In the genomic region with DNA sequence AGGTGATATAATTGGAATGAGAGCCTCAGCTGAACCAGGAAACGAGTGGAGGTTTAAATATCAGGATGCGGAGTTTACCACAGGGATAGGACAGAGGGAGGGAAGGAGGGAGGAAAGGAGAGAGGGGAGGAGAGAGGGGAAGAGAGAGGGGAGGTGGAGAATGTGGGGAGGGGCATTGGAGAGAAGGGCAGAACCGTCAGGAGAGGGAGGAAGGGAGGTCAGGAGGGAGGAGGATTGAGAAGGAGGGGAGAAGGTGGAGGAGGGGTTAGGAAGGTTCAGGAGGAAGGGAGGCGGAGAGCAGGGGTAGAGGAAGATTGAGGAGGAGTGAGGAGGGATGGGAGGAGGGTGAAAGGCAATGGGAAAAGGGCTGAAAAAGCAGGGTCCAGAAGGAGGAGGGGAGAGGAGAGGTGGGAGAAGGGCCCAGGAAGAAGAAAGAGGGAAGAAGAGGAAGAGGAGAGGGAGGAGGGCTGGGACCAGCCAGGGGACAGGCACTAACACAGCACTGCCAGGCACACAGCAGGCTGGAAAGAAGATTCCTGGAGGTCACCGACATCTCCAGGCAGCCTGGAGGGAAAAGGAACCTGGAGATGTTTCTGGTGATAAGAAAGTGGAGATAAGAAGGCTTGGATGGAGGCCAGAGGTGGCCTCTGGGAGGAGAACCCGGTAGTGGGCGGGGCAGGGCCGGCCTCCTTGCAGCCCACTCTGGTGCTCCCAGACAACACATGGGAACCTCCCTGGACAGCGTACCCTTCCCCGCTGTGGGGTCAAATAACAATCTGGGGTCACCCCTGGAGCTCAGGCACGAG, we compare ENCODE assay signal across 1 cellular context.
TF ChIP-seq lines count a peak whose summit lies in the region.

No MANE protein-coding gene starts in this region.

TF ChIP-seq in HEK293, 187 proteins besides CTCF, POLR2A, EP300 and RAD21 (continued from another document):
- TF ChIP-seq, protein P1, sequence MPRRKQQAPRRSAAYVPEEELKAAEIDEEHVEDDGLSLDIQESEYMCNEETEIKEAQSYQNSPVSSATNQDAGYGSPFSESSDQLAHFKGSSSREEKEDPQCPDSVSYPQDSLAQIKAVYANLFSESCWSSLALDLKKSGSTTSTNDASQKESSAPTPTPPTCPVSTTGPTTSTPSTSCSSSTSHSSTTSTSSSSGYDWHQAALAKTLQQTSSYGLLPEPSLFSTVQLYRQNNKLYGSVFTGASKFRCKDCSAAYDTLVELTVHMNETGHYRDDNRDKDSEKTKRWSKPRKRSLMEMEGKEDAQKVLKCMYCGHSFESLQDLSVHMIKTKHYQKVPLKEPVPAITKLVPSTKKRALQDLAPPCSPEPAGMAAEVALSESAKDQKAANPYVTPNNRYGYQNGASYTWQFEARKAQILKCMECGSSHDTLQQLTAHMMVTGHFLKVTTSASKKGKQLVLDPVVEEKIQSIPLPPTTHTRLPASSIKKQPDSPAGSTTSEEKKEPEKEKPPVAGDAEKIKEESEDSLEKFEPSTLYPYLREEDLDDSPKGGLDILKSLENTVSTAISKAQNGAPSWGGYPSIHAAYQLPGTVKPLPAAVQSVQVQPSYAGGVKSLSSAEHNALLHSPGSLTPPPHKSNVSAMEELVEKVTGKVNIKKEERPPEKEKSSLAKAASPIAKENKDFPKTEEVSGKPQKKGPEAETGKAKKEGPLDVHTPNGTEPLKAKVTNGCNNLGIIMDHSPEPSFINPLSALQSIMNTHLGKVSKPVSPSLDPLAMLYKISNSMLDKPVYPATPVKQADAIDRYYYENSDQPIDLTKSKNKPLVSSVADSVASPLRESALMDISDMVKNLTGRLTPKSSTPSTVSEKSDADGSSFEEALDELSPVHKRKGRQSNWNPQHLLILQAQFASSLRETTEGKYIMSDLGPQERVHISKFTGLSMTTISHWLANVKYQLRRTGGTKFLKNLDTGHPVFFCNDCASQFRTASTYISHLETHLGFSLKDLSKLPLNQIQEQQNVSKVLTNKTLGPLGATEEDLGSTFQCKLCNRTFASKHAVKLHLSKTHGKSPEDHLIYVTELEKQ (tag by site-specific recombination; IDR thresholded peaks at IDR 0.05; ENCODE audit: borderline replicate concordance), result no peak
- no peak for TF ChIP-seq ZNF19 (tag by site-specific recombination; IDR thresholded peaks at IDR 0.05; ENCODE audit: low read depth)
- TF ChIP-seq ZNF157 (tag by site-specific recombination; IDR thresholded peaks at IDR 0.05), result 0 out of 2 replicates have a peak, but pooled peaks have one; percentile 18
- no peak for TF ChIP-seq ZNF292 (tag by site-specific recombination; IDR thresholded peaks at IDR 0.05; ENCODE audit: borderline replicate concordance, low read depth)
- no peak for TF ChIP-seq ZNF138 (tag by site-specific recombination; IDR thresholded peaks at IDR 0.05; ENCODE audit: borderline replicate concordance)
- TF ChIP-seq KLF16 (tag by site-specific recombination; IDR thresholded peaks at IDR 0.05), result no peak
- TF ChIP-seq MEIS1 (CRISPR knock-in tag; IDR thresholded peaks at IDR 0.05; ENCODE audit: borderline replicate concordance), result no peak
- peak; percentile 28; the same call in 1 of the 2 replicates for TF ChIP-seq ZSCAN23 (tag by site-specific recombination; IDR thresholded peaks at IDR 0.05)
- no peak for TF ChIP-seq BCL11A (tag by site-specific recombination; IDR thresholded peaks at IDR 0.05; ENCODE audit: low read depth)
- TF ChIP-seq, protein P2, sequence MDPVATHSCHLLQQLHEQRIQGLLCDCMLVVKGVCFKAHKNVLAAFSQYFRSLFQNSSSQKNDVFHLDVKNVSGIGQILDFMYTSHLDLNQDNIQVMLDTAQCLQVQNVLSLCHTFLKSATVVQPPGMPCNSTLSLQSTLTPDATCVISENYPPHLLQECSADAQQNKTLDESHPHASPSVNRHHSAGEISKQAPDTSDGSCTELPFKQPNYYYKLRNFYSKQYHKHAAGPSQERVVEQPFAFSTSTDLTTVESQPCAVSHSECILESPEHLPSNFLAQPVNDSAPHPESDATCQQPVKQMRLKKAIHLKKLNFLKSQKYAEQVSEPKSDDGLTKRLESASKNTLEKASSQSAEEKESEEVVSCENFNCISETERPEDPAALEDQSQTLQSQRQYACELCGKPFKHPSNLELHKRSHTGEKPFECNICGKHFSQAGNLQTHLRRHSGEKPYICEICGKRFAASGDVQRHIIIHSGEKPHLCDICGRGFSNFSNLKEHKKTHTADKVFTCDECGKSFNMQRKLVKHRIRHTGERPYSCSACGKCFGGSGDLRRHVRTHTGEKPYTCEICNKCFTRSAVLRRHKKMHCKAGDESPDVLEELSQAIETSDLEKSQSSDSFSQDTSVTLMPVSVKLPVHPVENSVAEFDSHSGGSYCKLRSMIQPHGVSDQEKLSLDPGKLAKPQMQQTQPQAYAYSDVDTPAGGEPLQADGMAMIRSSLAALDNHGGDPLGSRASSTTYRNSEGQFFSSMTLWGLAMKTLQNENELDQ (tag by site-specific recombination; IDR thresholded peaks at IDR 0.05; ENCODE audit: low read depth), result no peak
- TF ChIP-seq, protein P3, sequence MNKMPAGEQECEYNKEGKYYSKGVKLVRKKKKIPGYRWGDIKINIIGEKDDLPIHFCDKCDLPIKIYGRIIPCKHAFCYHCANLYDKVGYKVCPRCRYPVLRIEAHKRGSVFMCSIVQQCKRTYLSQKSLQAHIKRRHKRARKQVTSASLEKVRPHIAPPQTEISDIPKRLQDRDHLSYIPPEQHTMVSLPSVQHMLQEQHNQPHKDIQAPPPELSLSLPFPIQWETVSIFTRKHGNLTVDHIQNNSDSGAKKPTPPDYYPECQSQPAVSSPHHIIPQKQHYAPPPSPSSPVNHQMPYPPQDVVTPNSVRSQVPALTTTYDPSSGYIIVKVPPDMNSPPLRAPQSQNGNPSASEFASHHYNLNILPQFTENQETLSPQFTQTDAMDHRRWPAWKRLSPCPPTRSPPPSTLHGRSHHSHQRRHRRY (tag by site-specific recombination; IDR thresholded peaks at IDR 0.05), result 0 out of 2 replicates have a peak, but pooled peaks have one; percentile 36
- peak; percentile 70; the same call in 1 of the 2 replicates for TF ChIP-seq ZNF791 (tag by site-specific recombination; IDR thresholded peaks at IDR 0.05)
- no peak for TF ChIP-seq ZNF571 (tag by site-specific recombination; IDR thresholded peaks at IDR 0.05)
- TF ChIP-seq ZNF514 (tag by site-specific recombination; IDR thresholded peaks at IDR 0.05), result no peak
- TF ChIP-seq ZNF660 (tag by site-specific recombination; IDR thresholded peaks at IDR 0.05), result no peak
- no peak for TF ChIP-seq ZNF23 (tag by site-specific recombination; IDR thresholded peaks at IDR 0.05; ENCODE audit: borderline replicate concordance)
- no peak for TF ChIP-seq FEZF1 (tag by site-specific recombination; IDR thresholded peaks at IDR 0.05)
- TF ChIP-seq ZNF221 (tag by site-specific recombination; IDR thresholded peaks at IDR 0.05; ENCODE audit: borderline replicate concordance), result no peak
- TF ChIP-seq ZSCAN16 (tag by site-specific recombination; IDR thresholded peaks at IDR 0.05), result peak; percentile 89
- TF ChIP-seq KLF7 (tag by site-specific recombination; IDR thresholded peaks at IDR 0.05; ENCODE audit: borderline replicate concordance), result 0 out of 2 replicates have a peak, but pooled peaks have one; percentile 14
- TF ChIP-seq RBAK (tag by site-specific recombination; IDR thresholded peaks at IDR 0.05), result no peak
- TF ChIP-seq ZNF311 (tag by site-specific recombination; IDR thresholded peaks at IDR 0.05; ENCODE audit: borderline replicate concordance), result no peak
- no peak for TF ChIP-seq ZNF664 (tag by site-specific recombination; IDR thresholded peaks at IDR 0.05)
- no peak for TF ChIP-seq SETDB1 (IDR thresholded peaks at IDR 0.05; ENCODE audit: insufficient read length, low read length)
- TF ChIP-seq ZNF248 (tag by site-specific recombination; IDR thresholded peaks at IDR 0.05), result 0 out of 2 replicates have a peak, but pooled peaks have one; percentile 8
- peak; percentile 45 for TF ChIP-seq ZIC2 (tag by site-specific recombination; IDR thresholded peaks at IDR 0.05)
- TF ChIP-seq ZNF558 (tag by site-specific recombination; IDR thresholded peaks at IDR 0.05), result no peak
- TF ChIP-seq ZNF549 (tag by site-specific recombination; IDR thresholded peaks at IDR 0.05), result no peak
- no peak for TF ChIP-seq ZBTB1 (tag by site-specific recombination; IDR thresholded peaks at IDR 0.05)
- TF ChIP-seq ZNF600 (tag by site-specific recombination; IDR thresholded peaks at IDR 0.05), result peak; percentile 45; the same call in 1 of the 2 replicates
- TF ChIP-seq, protein P4, sequence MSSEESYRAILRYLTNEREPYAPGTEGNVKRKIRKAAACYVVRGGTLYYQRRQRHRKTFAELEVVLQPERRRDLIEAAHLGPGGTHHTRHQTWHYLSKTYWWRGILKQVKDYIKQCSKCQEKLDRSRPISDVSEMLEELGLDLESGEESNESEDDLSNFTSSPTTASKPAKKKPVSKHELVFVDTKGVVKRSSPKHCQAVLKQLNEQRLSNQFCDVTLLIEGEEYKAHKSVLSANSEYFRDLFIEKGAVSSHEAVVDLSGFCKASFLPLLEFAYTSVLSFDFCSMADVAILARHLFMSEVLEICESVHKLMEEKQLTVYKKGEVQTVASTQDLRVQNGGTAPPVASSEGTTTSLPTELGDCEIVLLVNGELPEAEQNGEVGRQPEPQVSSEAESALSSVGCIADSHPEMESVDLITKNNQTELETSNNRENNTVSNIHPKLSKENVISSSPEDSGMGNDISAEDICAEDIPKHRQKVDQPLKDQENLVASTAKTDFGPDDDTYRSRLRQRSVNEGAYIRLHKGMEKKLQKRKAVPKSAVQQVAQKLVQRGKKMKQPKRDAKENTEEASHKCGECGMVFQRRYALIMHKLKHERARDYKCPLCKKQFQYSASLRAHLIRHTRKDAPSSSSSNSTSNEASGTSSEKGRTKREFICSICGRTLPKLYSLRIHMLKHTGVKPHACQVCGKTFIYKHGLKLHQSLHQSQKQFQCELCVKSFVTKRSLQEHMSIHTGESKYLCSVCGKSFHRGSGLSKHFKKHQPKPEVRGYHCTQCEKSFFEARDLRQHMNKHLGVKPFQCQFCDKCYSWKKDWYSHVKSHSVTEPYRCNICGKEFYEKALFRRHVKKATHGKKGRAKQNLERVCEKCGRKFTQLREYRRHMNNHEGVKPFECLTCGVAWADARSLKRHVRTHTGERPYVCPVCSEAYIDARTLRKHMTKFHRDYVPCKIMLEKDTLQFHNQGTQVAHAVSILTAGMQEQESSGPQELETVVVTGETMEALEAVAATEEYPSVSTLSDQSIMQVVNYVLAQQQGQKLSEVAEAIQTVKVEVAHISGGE (tag by site-specific recombination; conservative IDR thresholded peaks at IDR 0.05; ENCODE audit: low read depth), result no peak
